24 cellular contexts compared by ENCODE assay signal in genomic region chr17:20243524-20243923, GRCh38.
"Had no signal": no experiment of that assay in that cellular context is flagged by ENCODE, and none has a peak within 500 bp of the region (broad histone marks: within the 10 kb centered on the region; RNA-seq: fewer than 3 reads in every experiment).

No MANE protein-coding gene starts in this region.

- H3K4me1 Mint-ChIP-seq: stimulated activated memory B cell treated with anti-CD40 and anti-IgM and Interleukin-4, amounts not matched to agents 10 μg/mL and 1 μg/mL and 100 μg/mL, for 72 hours had no signal

- H2AFZ ChIP-seq: neural progenitor cell had no signal

- H3K27me3 Mint-ChIP-seq: effector memory CD8-positive, alpha-beta T cell; memory B cell; naive B cell; stimulated activated memory B cell treated with anti-CD40 and anti-IgM and Interleukin-4, amounts not matched to agents 10 μg/mL and 1 μg/mL and 100 μg/mL, for 72 hours; type B pancreatic cell had no signal

- H3K4me2 ChIP-seq: neural progenitor cell had no signal

- DNase-seq: cortex of kidney; effector memory CD8-positive, alpha-beta T cell; erythroblast; esophagus squamous epithelium; head of caudate nucleus; kidney; naive B cell; right cardiac atrium; sigmoid colon; spleen; stimulated activated CD4-positive, alpha-beta T cell treated with anti-CD3 and anti-CD28 coated beads, Interleukin-4, amount 100 ng/mL, for 4 hours; stimulated activated naive CD8-positive, alpha-beta T cell treated with anti-CD3 and anti-CD28 coated beads, Interleukin-15, Interleukin-2, amounts not matched to agents 100 U/mL and 50 U/mL, for 24 hours; substantia nigra; testis; tibial artery had no signal

- H3K4me1 ChIP-seq: esophagus squamous epithelium, neural progenitor cell, prostate gland, sigmoid colon, spleen, testis, tibial artery had no signal

- H3K27ac Mint-ChIP-seq: effector memory CD8-positive, alpha-beta T cell; memory B cell; nephron; neural progenitor cell; stimulated activated memory B cell treated with anti-CD40 and anti-IgM and Interleukin-4, amounts not matched to agents 10 μg/mL and 1 μg/mL and 100 μg/mL, for 72 hours; type B pancreatic cell had no signal

- H3K9me3 Mint-ChIP-seq: effector memory CD8-positive, alpha-beta T cell; memory B cell; stimulated activated memory B cell treated with anti-CD40 and anti-IgM and Interleukin-4, amounts not matched to agents 10 μg/mL and 1 μg/mL and 100 μg/mL, for 72 hours; type B pancreatic cell had no signal

- H3K4me3 Mint-ChIP-seq: effector memory CD8-positive, alpha-beta T cell; memory B cell; naive B cell; nephron; neural progenitor cell; stimulated activated memory B cell treated with anti-CD40 and anti-IgM and Interleukin-4, amounts not matched to agents 10 μg/mL and 1 μg/mL and 100 μg/mL, for 72 hours; type B pancreatic cell had no signal

- H3K27ac ChIP-seq: esophagus squamous epithelium, neural progenitor cell, prostate gland, sigmoid colon, skin epidermis, spleen, testis, tibial artery had no signal

- H3K36me3 ChIP-seq: prostate gland, sigmoid colon had no signal

- H3K27me3 ChIP-seq: esophagus squamous epithelium, neural progenitor cell, sigmoid colon, spleen, testis, tibial artery had no signal

- ATAC-seq: effector memory CD8-positive, alpha-beta T cell; left lobe of liver; right cardiac atrium; stimulated activated memory B cell treated with anti-CD40 and anti-IgM and Interleukin-4, amounts not matched to agents 10 μg/mL and 1 μg/mL and 100 μg/mL, for 72 hours; stimulated activated naive CD8-positive, alpha-beta T cell treated with anti-CD3 and anti-CD28 coated beads, Interleukin-15, Interleukin-2, amounts not matched to agents 100 U/mL and 50 U/mL, for 24 hours had no signal

- H3K4me3 ChIP-seq: esophagus squamous epithelium, lung, neural progenitor cell, prostate gland, sigmoid colon, skin epidermis, spleen, testis, tibial artery had no signal
